Comparison of ENCODE assay signal across 21 cellular contexts in genomic region chr9:30996761-30997160, GRCh38.
"Had no signal": no experiment of that assay in that cellular context is flagged by ENCODE, and none has a peak within 500 bp of the region (broad histone marks: within the 10 kb centered on the region; RNA-seq: fewer than 3 reads in every experiment).

No MANE protein-coding gene starts in this region.

- H3K4me1 ChIP-seq: esophagus muscularis mucosa, foreskin keratinocyte, gastroesophageal sphincter, heart left ventricle, left lung, lower lobe of right lung had no signal

- ATAC-seq: foreskin keratinocyte, gastroesophageal sphincter, heart left ventricle, left cardiac atrium, left lung, left ventricle myocardium superior, lower lobe of right lung, mucosa of descending colon had no signal

- H3K27me3 ChIP-seq: dorsolateral prefrontal cortex, esophagus muscularis mucosa, foreskin keratinocyte, gastroesophageal sphincter, heart left ventricle, left lung had no signal

- H3K36me3 ChIP-seq: esophagus muscularis mucosa, gastroesophageal sphincter, heart left ventricle, left lung, lower lobe of right lung had no signal

- H3K9me3 ChIP-seq: gastroesophageal sphincter, lower lobe of right lung, mucosa of descending colon had no signal

- H3K4me3 ChIP-seq: coronary artery, dorsolateral prefrontal cortex, esophagus muscularis mucosa, gastroesophageal sphincter, heart left ventricle, left lung, lower lobe of right lung, mucosa of descending colon had no signal

- H3K27ac ChIP-seq: coronary artery, dorsolateral prefrontal cortex, esophagus muscularis mucosa, foreskin keratinocyte, gastroesophageal sphincter, heart left ventricle, left lung, lower lobe of right lung had no signal

- FAIRE-seq: colon, endothelial cell of umbilical vein, frontal cortex, islet of Langerhans, keratinocyte had no signal

- DNase-seq: dermis blood vessel endothelial cell; dorsolateral prefrontal cortex; effector CD4-positive, alpha-beta T cell; effector memory CD4-positive, alpha-beta T cell; foreskin keratinocyte; heart left ventricle; hippocampal formation; left cardiac atrium; left lung; left ventricle myocardium superior; lower lobe of right lung; mesenchymal stem cell; mucosa of descending colon had no signal
